Comparison of ENCODE assay signal across 8 cellular contexts in genomic region chr10:102064503-102064867, GRCh38. TPM values are rescaled to one million over a fixed set of nuclear protein-coding genes. Genes with fewer than 3 reads are reported as not detected.
DNase-seq lines count a peak whose midpoint lies in the region; ATAC-seq and TF ChIP-seq lines count a peak whose summit lies in the region.

No MANE protein-coding gene starts in this region.

- H3K4me2 ChIP-seq in Karpas-422 (ENCODE audit: low read depth, low read length, poor library complexity, severe bottlenecking), result peak overlapping the region; percentile 71

- H3K36me3 Mint-ChIP-seq in neural crest cell (ENCODE audit: low read depth), result no peaks in the 10 kb centered on the region

- peaks cover 16% of the 10 kb centered on the region for H3K4me1 Mint-ChIP-seq in neural crest cell

- H3K9me3 ChIP-seq in Karpas-422 (ENCODE audit: low read length) (no peaks in the 10 kb centered on the region), colonic mucosa (no peaks in the 10 kb centered on the region)

- ATAC-seq in GM18498 (IDR thresholded peaks at IDR 0.05; ENCODE audit: unreplicated experiment), result no peak

- peaks cover 17% of the 10 kb centered on the region for H3K27me3 Mint-ChIP-seq in neural crest cell (ENCODE audit: low read depth)

- H4K20me1 ChIP-seq in Karpas-422 (ENCODE audit: insufficient read depth, low read depth, low read length), result peaks cover 5% of the 10 kb centered on the region; the same call in 1 of the 2 replicates

- DNase-seq in BJ (ENCODE audit: low read depth), result no peak
- no peak for DNase-seq in Karpas-422
- no peak for DNase-seq in colonic mucosa
- no peak for DNase-seq in neural crest cell (ENCODE audit: low read depth, low spot score)
- DNase-seq in Ammon's horn (ENCODE audit: low spot score), result no peak
- no peak for DNase-seq in NOMO-1 (lab: John Stamatoyannopoulos, UW; ENCODE audit: unreplicated experiment in 2 of 2)
- no peak for DNase-seq in erythroblast (lab: John Stamatoyannopoulos, UW)

- no peaks in the 10 kb centered on the region for H3K27me3 ChIP-seq in BJ (ENCODE audit: control insufficient read depth, insufficient read depth, low read length)
- H3K27me3 ChIP-seq in Karpas-422 (ENCODE audit: low read length), result no peaks in the 10 kb centered on the region
- no peaks in the 10 kb centered on the region for H3K27me3 ChIP-seq in colonic mucosa

- H3K4me3 Mint-ChIP-seq in neural crest cell, result peak overlapping the region; percentile 87

- peaks cover 26% of the 10 kb centered on the region for H3K79me2 ChIP-seq in Karpas-422 (ENCODE audit: low read length)

- intact Hi-C loops in colonic mucosa (cut with DNase I), result no loop called here

- H3K27ac Mint-ChIP-seq in neural crest cell (ENCODE audit: unreplicated experiment), result no peak overlapping the region

- peak overlapping the region; percentile 76; the same call in 1 of the 2 replicates for H3K4me3 ChIP-seq in BJ (ENCODE audit: low read depth, low read length)
- peak overlapping the region; percentile 82 for H3K4me3 ChIP-seq in Karpas-422 (ENCODE audit: low read length)
- H3K4me3 ChIP-seq in colonic mucosa, result no peak overlapping the region

- TF ChIP-seq CTCF in BJ (IDR thresholded peaks at IDR 0.05; ENCODE audit: insufficient read depth, low read depth, low read length), result no peak
- TF ChIP-seq CTCF in colonic mucosa (IDR thresholded peaks at IDR 0.05), result no peak
- TF ChIP-seq CTCF in neural crest cell (conservative IDR thresholded peaks at IDR 0.05), result no peak

- H3K36me3 ChIP-seq in BJ (ENCODE audit: control insufficient read depth, insufficient read depth, low read length) (peaks cover 6% of the 10 kb centered on the region), Karpas-422 (ENCODE audit: insufficient read depth, low read length) (no peaks in the 10 kb centered on the region), colonic mucosa (no peaks in the 10 kb centered on the region)

- no peak for TF ChIP-seq POLR2A in erythroblast (IDR thresholded peaks at IDR 0.05; ENCODE audit: low read length)

- H3K9ac ChIP-seq in Karpas-422 (ENCODE audit: low read length) (peak overlapping the region; percentile 70), colonic mucosa (ENCODE audit: low read depth in 2 of 2, low read length in 2 of 2) (peak overlapping the region in 1 of 2 donors; percentile 94)

- H2AFZ ChIP-seq in Karpas-422 (ENCODE audit: low read length), result 0 out of 2 replicates have a peak overlapping the region, but pooled peaks have one; percentile 43

- H3K9me3 Mint-ChIP-seq in neural crest cell, result no peaks in the 10 kb centered on the region

- H3K27ac ChIP-seq in Karpas-422 (ENCODE audit: low read length), result peak overlapping the region; percentile 54; the same call in 1 of the 2 replicates
- H3K27ac ChIP-seq in colonic mucosa, result peak overlapping the region; percentile 95

- POLR2A ChIA-PET in BJ (lab: Charles Lee), result no interaction called here

- H3K4me1 ChIP-seq in Karpas-422 (ENCODE audit: low read length), result peaks cover 17% of the 10 kb centered on the region
- peaks cover 25% of the 10 kb centered on the region for H3K4me1 ChIP-seq in colonic mucosa

- CTCF ChIA-PET in BJ (lab: Yijun Ruan, JAX), result no interaction called here

- H3K9me2 ChIP-seq in Karpas-422 (replicated peaks; ENCODE audit: insufficient read depth, low read length), result no peaks in the 10 kb centered on the region

RNA-seq across cellular contexts. Expression of gene HPS6, which starts 0.7 kb away (rescaled TPM):
- polyA plus RNA-seq in BJ (2011; rRNA removed), result 8.3 and 11.8 TPM in 2 replicates
- polyA minus RNA-seq in BJ (2011; rRNA and poly(A)+ RNA removed), result 13.3 and 18.7 TPM in 2 replicates
- total RNA-seq in Karpas-422 (2014; rRNA removed; shearing (Covaris generic); ENCODE audit: low replicate concordance), result 7.1 and 19.4 TPM in 2 replicates
- 10 to 100 TPM; 21.9 to 26.6 TPM for total RNA-seq in colonic mucosa
- total RNA-seq in neural crest cell, result 17.5 and 18.9 TPM in 2 replicates

RNA-seq across cellular contexts. Expression of gene ARMH3, which starts 8.5 kb away (rescaled TPM):
- 17.9 and 18.5 TPM in 2 replicates for polyA plus RNA-seq in BJ (2011; rRNA removed)
- 11.2 and 13.5 TPM in 2 replicates for polyA minus RNA-seq in BJ (2011; rRNA and poly(A)+ RNA removed)
- 3.7 and 4.1 TPM in 2 replicates for total RNA-seq in Karpas-422 (2014; rRNA removed; shearing (Covaris generic); ENCODE audit: low replicate concordance)
- total RNA-seq in colonic mucosa (10 to 100 TPM; 25.1 to 31.3 TPM), neural crest cell (24.4 TPM in 2 replicates)

RNA-seq across cellular contexts. Expression of gene LDB1, which starts 55.7 kb away (rescaled TPM):
- 85.3 and 115 TPM in 2 replicates for polyA plus RNA-seq in BJ (2011; rRNA removed)
- 112 and 166 TPM in 2 replicates for polyA minus RNA-seq in BJ (2011; rRNA and poly(A)+ RNA removed)
- 24.7 and 34.5 TPM in 2 replicates for total RNA-seq in Karpas-422 (2014; rRNA removed; shearing (Covaris generic); ENCODE audit: low replicate concordance)
- total RNA-seq in colonic mucosa (10 to 100 TPM; 30.8 to 31.4 TPM), neural crest cell (122 and 127 TPM in 2 replicates)
